ENCODE assay signal across 8 cellular contexts in the genomic region with DNA sequence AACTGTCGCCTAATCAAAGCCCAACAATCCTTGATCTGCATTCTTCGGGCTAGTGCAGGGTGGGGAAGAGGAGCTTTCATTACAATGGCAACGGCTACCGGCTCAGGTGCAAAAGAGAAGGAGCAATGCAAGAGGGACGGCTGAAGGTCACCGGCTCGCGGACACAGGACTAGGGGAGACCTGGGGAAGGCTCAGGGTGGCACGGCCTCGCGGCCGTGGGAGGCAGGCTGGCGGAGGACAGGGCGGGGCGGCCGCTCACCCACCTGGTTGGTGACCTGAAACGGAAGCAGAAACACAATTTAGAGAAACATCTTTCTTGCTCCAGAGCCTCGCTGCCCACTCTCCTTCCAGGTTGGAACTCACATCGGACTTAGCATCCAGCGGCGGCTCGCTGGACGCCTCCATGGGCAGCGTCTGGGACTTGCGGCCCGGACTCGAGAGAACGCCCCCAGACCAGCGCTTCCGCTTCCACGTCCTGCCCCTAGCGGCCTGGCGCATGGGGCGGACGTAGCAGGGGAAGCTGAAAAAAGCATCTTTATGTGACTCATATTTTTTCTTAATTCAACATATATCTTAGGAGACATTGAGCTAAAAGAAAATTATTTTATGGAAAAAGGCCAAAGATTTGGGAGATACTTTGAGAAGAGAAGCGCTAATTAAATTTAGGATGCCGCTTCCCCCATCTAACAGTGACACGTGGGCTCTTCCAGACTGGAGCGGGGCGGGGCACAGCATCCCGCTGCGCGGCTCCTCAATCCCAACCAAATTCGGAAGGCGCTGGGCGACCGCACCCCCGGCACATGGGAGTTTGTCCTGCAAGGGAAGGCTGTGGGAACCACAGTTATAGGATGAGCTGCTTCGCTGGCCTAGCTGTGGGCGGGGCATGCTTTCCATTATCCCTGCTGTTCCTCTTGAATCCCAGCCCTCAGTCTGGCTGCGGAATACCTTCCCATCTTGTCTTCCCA. TPM values are rescaled to one million over a fixed set of nuclear protein-coding genes. Genes with fewer than 3 reads are reported as not detected.
DNase-seq lines count a peak whose midpoint lies in the region; ATAC-seq and TF ChIP-seq lines count a peak whose summit lies in the region.

A gene (minus strand): TSS at position 441 of the 965 bp plus-strand sequence. CDS start 36 bp downstream, at position 405.

- peak within 1 kb of the TSS; percentile 89 to 90 for H3K27ac Mint-ChIP-seq in natural killer cell treated with Interleukin-12 subunit alpha and Interleukin-12 subunit beta and Interleukin-15 and Interleukin-18, amount 100 ng/mL, for 72 hours
- peak within 1 kb of the TSS; percentile 91 for H3K27ac Mint-ChIP-seq in stimulated activated naive CD8-positive, alpha-beta T cell treated with anti-CD3 and anti-CD28 coated beads, Interleukin-15, Interleukin-2, amounts not matched to agents 100 ng/mL and 50 ng/mL, for 24 hours

- peaks cover 18% of the 10 kb centered on the region for H3K4me1 ChIP-seq in GM23248 (ENCODE audit: insufficient read depth)
- H3K4me1 ChIP-seq in Karpas-422 (ENCODE audit: low read length): peaks cover 17% of the 10 kb centered on the region

- POLR2A ChIA-PET in RWPE1 (lab: Yijun Ruan, JAX; ENCODE audit: low non-redundant PET): no interaction called here

- CTCF ChIA-PET in RWPE1 (lab: Yijun Ruan, JAX): no interaction called here

- H3K9me2 ChIP-seq in GM23248 (ENCODE audit: insufficient read depth) (no peaks in the 10 kb centered on the region), Karpas-422 (replicated peaks; ENCODE audit: insufficient read depth, low read length) (no peaks in the 10 kb centered on the region)

- H3K27me3 ChIP-seq in GM23248 (replicated peaks; ENCODE audit: insufficient read depth): no peaks in the 10 kb centered on the region
- H3K27me3 ChIP-seq in Karpas-422 (ENCODE audit: low read length): no peaks in the 10 kb centered on the region

- H2AFZ ChIP-seq in GM23248: peak within 1 kb of the TSS; percentile 86
- peak within 1 kb of the TSS; percentile 86 for H2AFZ ChIP-seq in Karpas-422 (ENCODE audit: low read length)

- H4K20me1 ChIP-seq in GM23248 (ENCODE audit: insufficient read depth) (no peaks in the 10 kb centered on the region), Karpas-422 (ENCODE audit: insufficient read depth, low read depth, low read length) (no peaks in the 10 kb centered on the region)

- H3K4me1 Mint-ChIP-seq in natural killer cell treated with Interleukin-12 subunit alpha and Interleukin-12 subunit beta and Interleukin-15 and Interleukin-18, amount 100 ng/mL, for 72 hours (ENCODE audit: low read depth in 2 of 2): peaks cover 28 to 35% of the 10 kb centered on the region in 2 donors
- H3K4me1 Mint-ChIP-seq in stimulated activated naive CD8-positive, alpha-beta T cell treated with anti-CD3 and anti-CD28 coated beads, Interleukin-15, Interleukin-2, amounts not matched to agents 100 ng/mL and 50 ng/mL, for 24 hours (ENCODE audit: low read depth): peaks cover 39% of the 10 kb centered on the region

- peak; percentile 97 for ATAC-seq in natural killer cell treated with Interleukin-12 subunit alpha and Interleukin-12 subunit beta and Interleukin-15 and Interleukin-18, amount 100 ng/mL, for 72 hours

- H3K9me3 Mint-ChIP-seq in natural killer cell treated with Interleukin-12 subunit alpha and Interleukin-12 subunit beta and Interleukin-15 and Interleukin-18, amount 100 ng/mL, for 72 hours: no peaks in the 10 kb centered on the region
- no peaks in the 10 kb centered on the region for H3K9me3 Mint-ChIP-seq in stimulated activated naive CD8-positive, alpha-beta T cell treated with anti-CD3 and anti-CD28 coated beads, Interleukin-15, Interleukin-2, amounts not matched to agents 100 ng/mL and 50 ng/mL, for 24 hours

- WGBS in GM23248 (ENCODE audit: low coverage in 1 of 2, low lambda C conversion rate in 2 of 2, missing lambda C conversion rate in 2 of 2), 2 experiments: 1% methylated on average over 51 of the region's 51 CpGs

- peak within 1 kb of the TSS; percentile 93 for H3K4me3 ChIP-seq in GM23248
- peak within 1 kb of the TSS; percentile 86 for H3K4me3 ChIP-seq in Karpas-422 (ENCODE audit: low read length)
- H3K4me3 ChIP-seq in fibroblast of pulmonary artery (replicated peaks; ENCODE audit: low read depth, low read length): peak within 1 kb of the TSS; percentile 83

- peak within 1 kb of the TSS; percentile 57 for H3K27ac ChIP-seq in GM23248
- no peak within 1 kb of the TSS for H3K27ac ChIP-seq in Karpas-422 (ENCODE audit: low read length)
- peak within 1 kb of the TSS; percentile 77 for H3K27ac ChIP-seq in RWPE1

- no peak for TF ChIP-seq CTCF in RWPE1 (conservative IDR thresholded peaks at IDR 0.05; ENCODE audit: low read depth)
- peak; percentile 6 for TF ChIP-seq CTCF in fibroblast of pulmonary artery (IDR thresholded peaks at IDR 0.05; ENCODE audit: low read length, missing control alignments)

- DNase-seq in ELR (ENCODE audit: low read depth): peak; percentile 94
- peak; percentile 94 for DNase-seq in GM23248
- DNase-seq in Karpas-422: peak; percentile 91
- peak; percentile 92 for DNase-seq in RWPE1 (ENCODE audit: low spot score)
- peak; percentile 61 for DNase-seq in activated effector memory CD4-positive, alpha-beta T cell treated with Interleukin-2 at 50 U/mL for 16 hours
- DNase-seq in fibroblast of pulmonary artery (ENCODE audit: low read depth): peak; percentile 89
- DNase-seq in natural killer cell treated with Interleukin-12 subunit alpha and Interleukin-12 subunit beta and Interleukin-15 and Interleukin-18, amount 100 ng/mL, for 72 hours (ENCODE audit: low spot score): peak; percentile 83

- H3F3A ChIP-seq in GM23248 (ENCODE audit: insufficient read depth): peaks cover 8% of the 10 kb centered on the region; the same call in 1 of the 2 replicates

- no peaks in the 10 kb centered on the region for H3K27me3 Mint-ChIP-seq in natural killer cell treated with Interleukin-12 subunit alpha and Interleukin-12 subunit beta and Interleukin-15 and Interleukin-18, amount 100 ng/mL, for 72 hours
- no peaks in the 10 kb centered on the region for H3K27me3 Mint-ChIP-seq in stimulated activated naive CD8-positive, alpha-beta T cell treated with anti-CD3 and anti-CD28 coated beads, Interleukin-15, Interleukin-2, amounts not matched to agents 100 ng/mL and 50 ng/mL, for 24 hours

- peak within 1 kb of the TSS; percentile 99 for H3K4me3 Mint-ChIP-seq in natural killer cell treated with Interleukin-12 subunit alpha and Interleukin-12 subunit beta and Interleukin-15 and Interleukin-18, amount 100 ng/mL, for 72 hours
- peak within 1 kb of the TSS; percentile 98 for H3K4me3 Mint-ChIP-seq in stimulated activated naive CD8-positive, alpha-beta T cell treated with anti-CD3 and anti-CD28 coated beads, Interleukin-15, Interleukin-2, amounts not matched to agents 100 ng/mL and 50 ng/mL, for 24 hours

- in situ Hi-C loops in GM23248 (cut with MboI): no loop called here

- peaks cover 11% of the 10 kb centered on the region for H3K36me3 Mint-ChIP-seq in natural killer cell treated with Interleukin-12 subunit alpha and Interleukin-12 subunit beta and Interleukin-15 and Interleukin-18, amount 100 ng/mL, for 72 hours
- peaks cover 24% of the 10 kb centered on the region for H3K36me3 Mint-ChIP-seq in stimulated activated naive CD8-positive, alpha-beta T cell treated with anti-CD3 and anti-CD28 coated beads, Interleukin-15, Interleukin-2, amounts not matched to agents 100 ng/mL and 50 ng/mL, for 24 hours (ENCODE audit: low read depth)

- no peaks in the 10 kb centered on the region for H3K9me3 ChIP-seq in GM23248 (ENCODE audit: low read depth)
- H3K9me3 ChIP-seq in Karpas-422 (ENCODE audit: low read length): no peaks in the 10 kb centered on the region

- H3K9ac ChIP-seq in GM23248 (peak within 1 kb of the TSS; percentile 82), Karpas-422 (ENCODE audit: low read length) (peak within 1 kb of the TSS; percentile 78)

- H3K36me3 ChIP-seq in GM23248 (ENCODE audit: low read depth) (no peaks in the 10 kb centered on the region), Karpas-422 (ENCODE audit: insufficient read depth, low read length) (peaks cover 15% of the 10 kb centered on the region; the same call in 1 of the 2 replicates)

- H3K79me2 ChIP-seq in GM23248 (ENCODE audit: insufficient read depth): peaks cover 40% of the 10 kb centered on the region
- H3K79me2 ChIP-seq in Karpas-422 (ENCODE audit: low read length): peaks cover 37% of the 10 kb centered on the region

- peak within 1 kb of the TSS; percentile 96 for H3K4me2 ChIP-seq in GM23248 (ENCODE audit: unreplicated experiment)
- peak within 1 kb of the TSS; percentile 99 for H3K4me2 ChIP-seq in Karpas-422 (ENCODE audit: low read depth, low read length, poor library complexity, severe bottlenecking)

RNA-seq across cellular contexts. Expression of the gene that starts here (rescaled TPM):
- total RNA-seq in GM23248 (2014; rRNA removed; shearing (Covaris generic)): 79.3 and 100 TPM in 2 replicates
- polyA plus RNA-seq in GM23248 (2016; fragmentation: Nextera tagmentation; extraction: Ambion mirVana): 361 and 364 TPM in 2 replicates
- 73.9 and 384 TPM in 2 replicates for total RNA-seq in Karpas-422 (2014; rRNA removed; shearing (Covaris generic); ENCODE audit: low replicate concordance)
- total RNA-seq in natural killer cell treated with Interleukin-12 subunit alpha and Interleukin-12 subunit beta and Interleukin-15 and Interleukin-18, amount 100 ng/mL, for 72 hours: 10 to 100 TPM; 65.4 to 89.6 TPM
